25 cellular contexts compared by ENCODE assay signal in genomic region chr5:68919988-68920490, GRCh38.
DNase-seq lines count a peak whose midpoint lies in the region; ATAC-seq, FAIRE-seq and TF ChIP-seq lines count a peak whose summit lies in the region.
"Had no signal": no experiment of that assay in that cellular context is flagged by ENCODE, and none has a peak within 500 bp of the region (broad histone marks: within the 10 kb centered on the region; RNA-seq: fewer than 3 reads in every experiment).

No MANE protein-coding gene starts in this region.

- H3K4ac ChIP-seq in H9 (ENCODE audit: low read depth, low read length) = no peak overlapping the region

- H3K27ac Mint-ChIP-seq in H9 (peak overlapping the region; percentile 19 to 88 (median 52); a peak in 3 of 7 replicates), WTC11 (peak overlapping the region; percentile 50; the same call in 1 of the 2 replicates)
- H3K27ac Mint-ChIP-seq: CD14-positive monocyte; CD4-positive, alpha-beta T cell; CD8-positive, alpha-beta memory T cell had no signal

- POLR2A ChIA-PET in WTC11 (lab: Charles Lee) = no interaction called here

- DNase-seq in H9 (no peak), WTC11 (ENCODE audit: low spot score) (no peak), esophagus muscularis mucosa (ENCODE audit: extremely low spot score) (peak; percentile 85), H54 (ENCODE audit: insufficient read length, low spot score) (no peak), SIG-M5 treated with dmso at 0.1 percent for 504 hours (lab: John Stamatoyannopoulos, UW; ENCODE audit: unreplicated experiment) (no peak)
- DNase-seq in stimulated activated CD4-positive, alpha-beta T cell treated with anti-CD3 and anti-CD28 coated beads, Interleukin-15, amount 100 ng/mL, for 24 hours = no peak
- DNase-seq: 8988T; ACHN; AML-193; BE2C; CD4-positive, alpha-beta T cell; CD8-positive, alpha-beta memory T cell; DMS 273 treated with DMSO at 0.1 percent for 48 hours; DMS79; EL; GDM1; GM23248; H7 had no signal

- H3K4me2 ChIP-seq in H9 (ENCODE audit: insufficient read depth, insufficient read length, low read length) = no peak overlapping the region
- H3K4me2 ChIP-seq: A549; BLaER1 treated with 17β-estradiol and CSF1 and Interleukin-3, amounts not matched to agents 10 nM and 100 nM had no signal

- H3K27me3 ChIP-seq in H9 (ENCODE audit: insufficient read depth, low read length) (no peaks in the 10 kb centered on the region), esophagus muscularis mucosa (no peaks in the 10 kb centered on the region)
- H3K27me3 ChIP-seq: BE2C; BLaER1 treated with 17β-estradiol and CSF1 and Interleukin-3, amounts not matched to agents 10 nM and 100 nM had no signal

- no peak overlapping the region for H4K5ac ChIP-seq in H9 (ENCODE audit: insufficient read length, low read depth, low read length)

- no peak overlapping the region for H2BK15ac ChIP-seq in H9 (ENCODE audit: low read depth, low read length)

- H4K8ac ChIP-seq in H9 (replicated peaks; ENCODE audit: insufficient read length, low read depth, low read length) = no peak overlapping the region

- no peaks in the 10 kb centered on the region for H3K23me2 ChIP-seq in H9 (ENCODE audit: insufficient read length, low read depth, low read length, poor library complexity, severe bottlenecking)

- no peak overlapping the region for H2AK5ac ChIP-seq in H9 (ENCODE audit: insufficient read length, low read length)

- no peaks in the 10 kb centered on the region for H3K79me2 ChIP-seq in H9 (ENCODE audit: insufficient read depth, low read length)

- CTCF ChIA-PET in WTC11 (lab: Charles Lee) = no interaction called here

- no peak overlapping the region for H4K91ac ChIP-seq in H9 (ENCODE audit: insufficient read length, low read depth, low read length)

- H2BK120ac ChIP-seq in H9 (ENCODE audit: low read depth, low read length, poor library complexity, severe bottlenecking) = no peak overlapping the region

- TF ChIP-seq EP300 in esophagus muscularis mucosa (IDR thresholded peaks at IDR 0.05) = no peak

- no peak overlapping the region for H3K18ac ChIP-seq in H9 (ENCODE audit: insufficient read length, low read depth, low read length)

- H3K79me1 ChIP-seq in H9 (ENCODE audit: insufficient read depth, low read depth, low read length, poor library complexity, severe bottlenecking) = no peaks in the 10 kb centered on the region

- H3K23ac ChIP-seq in H9 (ENCODE audit: insufficient read length, low read depth, low read length) = no peak overlapping the region

- H3K9me3 ChIP-seq in H9 (ENCODE audit: control insufficient read depth, low read depth, low read length) (peaks cover 29% of the 10 kb centered on the region), esophagus muscularis mucosa (peaks cover 0 to 4% (median 0%) of the 10 kb centered on the region in 4 donors)
- H3K9me3 ChIP-seq: BE2C had no signal

- FAIRE-seq in H54 (lab: Jason Lieb, UNC) = no peak
- FAIRE-seq: A549, D721Med, GM12878, GM19239 had no signal

- no peak overlapping the region for H2BK20ac ChIP-seq in H9 (ENCODE audit: low read depth, low read length, poor library complexity, severe bottlenecking)

- H3K36me3 Mint-ChIP-seq in H9 (ENCODE audit: insufficient read depth in 1 of 3, low read depth in 3 of 3) = peaks cover 20 to 56% (median 34%) of the 10 kb centered on the region in 3 experiments
- H3K36me3 Mint-ChIP-seq in WTC11 = peaks cover 51% of the 10 kb centered on the region
- H3K36me3 Mint-ChIP-seq: CD14-positive monocyte had no signal

- no peak overlapping the region for H2AFZ ChIP-seq in H9 (ENCODE audit: low read length)
- H2AFZ ChIP-seq: GM23248 had no signal

- no peak overlapping the region for H3K4me3 ChIP-seq in esophagus muscularis mucosa
- H3K4me3 ChIP-seq: A549; BLaER1 treated with 17β-estradiol and CSF1 and Interleukin-3, amounts not matched to agents 10 nM and 100 nM; GM12878; GM23248 had no signal

- no peak overlapping the region for H2BK12ac ChIP-seq in H9 (ENCODE audit: insufficient read length, low read depth, low read length)

- no peak overlapping the region for H2BK5ac ChIP-seq in H9 (ENCODE audit: insufficient read length, low read length)

- no peak for TF ChIP-seq POLR2A in esophagus muscularis mucosa (IDR thresholded peaks at IDR 0.05; ENCODE audit: low read depth)
- TF ChIP-seq POLR2A in H54 (IDR thresholded peaks at IDR 0.05; ENCODE audit: low read depth, low read length) = no peak

- H3K4me1 ChIP-seq in H9 (ENCODE audit: insufficient read depth, low read length) (peaks cover 7% of the 10 kb centered on the region; the same call in 1 of the 2 replicates), esophagus muscularis mucosa (no peaks in the 10 kb centered on the region)
- H3K4me1 ChIP-seq: BE2C; BLaER1 treated with 17β-estradiol and CSF1 and Interleukin-3, amounts not matched to agents 10 nM and 100 nM had no signal

- H3K27me3 Mint-ChIP-seq in H9 (ENCODE audit: low read depth) = peaks cover 2% of the 10 kb centered on the region; the same call in 1 of the 2 replicates
- H3K27me3 Mint-ChIP-seq in WTC11 (ENCODE audit: low read depth) = peaks cover 3% of the 10 kb centered on the region; the same call in 1 of the 2 replicates

- no CpG with 5 or more reads among the region's 3 CpGs for WGBS in H9 (ENCODE audit: extremely low coverage, insufficient read length, low lambda C conversion rate)
- WGBS in esophagus muscularis mucosa = 92% methylated on average over 3 of the region's 3 CpGs

- ATAC-seq in WTC11 = no peak
- ATAC-seq: A549, GM12878, HCT116 had no signal

- no peak overlapping the region for H3K9ac ChIP-seq in H9 (ENCODE audit: extremely low read depth, insufficient read length, low read length)
- H3K9ac ChIP-seq: BLaER1 treated with 17β-estradiol and CSF1 and Interleukin-3, amounts not matched to agents 10 nM and 100 nM; GM23248 had no signal

- H3K4me3 Mint-ChIP-seq in H9 (no peak overlapping the region; a peak in 1 of 5 replicates), WTC11 (no peak overlapping the region)
- H3K4me3 Mint-ChIP-seq: CD14-positive monocyte; CD4-positive, alpha-beta T cell; CD8-positive, alpha-beta memory T cell had no signal

- no peak overlapping the region for H3K56ac ChIP-seq in H9 (ENCODE audit: insufficient read length, low read depth, low read length)

- H3T11ph ChIP-seq in H9 (ENCODE audit: low read length) = no peak overlapping the region

- TF ChIP-seq CTCF in H9 (conservative IDR thresholded peaks at IDR 0.05) (no peak), WTC11 (IDR thresholded peaks at IDR 0.05) (no peak), esophagus muscularis mucosa (IDR thresholded peaks at IDR 0.05) (no peak)

- H3K14ac ChIP-seq in H9 (ENCODE audit: insufficient read depth, low read length) = no peak overlapping the region

- intact Hi-C loops in esophagus muscularis mucosa (cut with DNase I) = no loop called here

- H3K4me1 Mint-ChIP-seq in H9 (peaks cover 36 to 37% of the 10 kb centered on the region in 2 experiments), WTC11 (peaks cover 41% of the 10 kb centered on the region)
- H3K4me1 Mint-ChIP-seq: CD14-positive monocyte; CD8-positive, alpha-beta memory T cell had no signal

- H3K9me3 Mint-ChIP-seq in H9 = peaks cover 50 to 64% of the 10 kb centered on the region in 2 experiments
- peaks cover 47% of the 10 kb centered on the region for H3K9me3 Mint-ChIP-seq in WTC11

- no peak overlapping the region for H3K27ac ChIP-seq in H9 (ENCODE audit: insufficient read length, low read depth, low read length)
- no peak overlapping the region for H3K27ac ChIP-seq in esophagus muscularis mucosa (replicated peaks in 1 of 4)
- H3K27ac ChIP-seq: A549; BLaER1 treated with 17β-estradiol and CSF1 and Interleukin-3, amounts not matched to agents 10 nM and 100 nM; GM23248 had no signal

- no peaks in the 10 kb centered on the region for H4K20me1 ChIP-seq in H9 (ENCODE audit: control insufficient read depth, insufficient read depth, insufficient read length)
- H4K20me1 ChIP-seq: BLaER1 treated with 17β-estradiol and CSF1 and Interleukin-3, amounts not matched to agents 10 nM and 100 nM had no signal

- H3K36me3 ChIP-seq in esophagus muscularis mucosa = no peaks in the 10 kb centered on the region
- H3K36me3 ChIP-seq: BE2C; BLaER1 treated with 17β-estradiol and CSF1 and Interleukin-3, amounts not matched to agents 10 nM and 100 nM had no signal

TF ChIP-seq in WTC11, 78 proteins besides CTCF, POLR2A, EP300 and RAD21 (continues in another document):
- TF ChIP-seq, protein P1, sequence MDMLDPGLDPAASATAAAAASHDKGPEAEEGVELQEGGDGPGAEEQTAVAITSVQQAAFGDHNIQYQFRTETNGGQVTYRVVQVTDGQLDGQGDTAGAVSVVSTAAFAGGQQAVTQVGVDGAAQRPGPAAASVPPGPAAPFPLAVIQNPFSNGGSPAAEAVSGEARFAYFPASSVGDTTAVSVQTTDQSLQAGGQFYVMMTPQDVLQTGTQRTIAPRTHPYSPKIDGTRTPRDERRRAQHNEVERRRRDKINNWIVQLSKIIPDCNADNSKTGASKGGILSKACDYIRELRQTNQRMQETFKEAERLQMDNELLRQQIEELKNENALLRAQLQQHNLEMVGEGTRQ (CRISPR knock-in tag; IDR thresholded peaks at IDR 0.05) = no peak
- TF ChIP-seq MAX (CRISPR knock-in tag; IDR thresholded peaks at IDR 0.05) (no peak), CBFB (CRISPR knock-in tag; IDR thresholded peaks at IDR 0.05; ENCODE audit: low read depth) (no peak), ELF4 (CRISPR knock-in tag; IDR thresholded peaks at IDR 0.05; ENCODE audit: low read depth) (no peak), ETV6 (CRISPR knock-in tag; IDR thresholded peaks at IDR 0.05) (no peak), SMAD3 (CRISPR knock-in tag; IDR thresholded peaks at IDR 0.05; ENCODE audit: borderline replicate concordance) (no peak)
